7 cellular contexts compared by ENCODE assay signal in the genomic region with DNA sequence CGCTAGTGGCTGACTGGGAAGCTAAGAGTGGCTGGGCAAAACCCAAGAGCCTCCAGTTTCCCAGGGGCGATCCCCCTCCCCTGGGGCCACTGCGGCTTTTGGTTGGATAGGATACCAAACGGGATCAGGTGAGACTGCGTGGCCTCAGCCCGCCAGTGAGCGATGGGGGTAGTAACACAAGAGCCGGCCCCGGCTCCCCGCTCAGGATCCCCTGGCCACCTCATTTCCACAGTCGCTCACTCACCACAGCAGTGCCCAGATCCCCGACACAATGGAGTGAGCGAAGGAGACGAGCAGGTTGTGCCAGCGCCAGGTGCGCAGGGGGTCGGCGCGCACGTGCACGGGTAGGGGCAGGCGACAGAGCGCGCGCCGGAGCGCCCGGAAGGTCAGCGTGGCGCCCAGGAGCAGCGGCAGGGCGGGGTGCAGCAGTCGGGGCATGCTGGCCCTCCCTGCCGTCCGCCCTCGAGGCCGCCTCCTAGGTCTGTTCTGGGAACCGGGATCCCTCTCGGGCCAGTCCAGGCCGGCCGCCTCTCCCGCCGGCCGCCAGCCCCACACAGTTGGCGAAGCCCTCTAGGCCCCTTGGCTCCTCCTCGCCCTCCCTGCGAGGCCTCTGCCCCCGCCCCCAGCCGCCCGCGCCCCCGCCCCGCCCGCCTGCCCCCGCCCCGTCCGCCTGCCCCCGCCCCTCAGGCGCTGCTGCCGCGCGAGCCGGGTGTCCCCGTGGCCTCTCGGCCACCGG. TPM values are rescaled to one million over a fixed set of nuclear protein-coding genes. Genes with fewer than 3 reads are reported as not detected.
DNase-seq lines count a peak whose midpoint lies in the region; FAIRE-seq and TF ChIP-seq lines count a peak whose summit lies in the region.

A gene with protein sequence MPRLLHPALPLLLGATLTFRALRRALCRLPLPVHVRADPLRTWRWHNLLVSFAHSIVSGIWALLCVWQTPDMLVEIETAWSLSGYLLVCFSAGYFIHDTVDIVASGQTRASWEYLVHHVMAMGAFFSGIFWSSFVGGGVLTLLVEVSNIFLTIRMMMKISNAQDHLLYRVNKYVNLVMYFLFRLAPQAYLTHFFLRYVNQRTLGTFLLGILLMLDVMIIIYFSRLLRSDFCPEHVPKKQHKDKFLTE (minus strand): TSS at position 574 of the 736 bp plus-strand sequence. CDS start 136 bp downstream, at position 438.

- no peaks in the 10 kb centered on the region for H3K9me3 Mint-ChIP-seq in activated T-helper 2 cell treated with anti-CD3 and anti-CD28 coated beads, Interferon-gamma antibody, Interleukin-2, Interleukin-4, amounts not matched to agents 10 μg/mL and 5 μg/mL and 100 μg/mL, durations not matched to agents 14 hours and 24 hours and 36 hours
- H3K9me3 Mint-ChIP-seq in neural crest cell: no peaks in the 10 kb centered on the region

- peaks cover 37% of the 10 kb centered on the region for H3K36me3 ChIP-seq in NT2/D1 (ENCODE audit: insufficient read depth, insufficient read length, low read length)

- H3K4me1 ChIP-seq in NT2/D1 (ENCODE audit: insufficient read depth, insufficient read length): peaks cover 5% of the 10 kb centered on the region

- no peaks in the 10 kb centered on the region for H3K9me3 ChIP-seq in NT2/D1 (ENCODE audit: insufficient read depth, low read length)

- H3K4me3 Mint-ChIP-seq in activated T-helper 2 cell treated with anti-CD3 and anti-CD28 coated beads, Interferon-gamma antibody, Interleukin-2, Interleukin-4, amounts not matched to agents 10 μg/mL and 5 μg/mL and 100 μg/mL, durations not matched to agents 14 hours and 24 hours and 36 hours (ENCODE audit: low read depth): peak within 1 kb of the TSS; percentile 97
- peak within 1 kb of the TSS; percentile 100 for H3K4me3 Mint-ChIP-seq in neural crest cell

- H3K9ac ChIP-seq in NT2/D1 (ENCODE audit: insufficient read length, low read depth): peak within 1 kb of the TSS; percentile 96

- H3K27ac Mint-ChIP-seq in activated T-helper 2 cell treated with anti-CD3 and anti-CD28 coated beads, Interferon-gamma antibody, Interleukin-2, Interleukin-4, amounts not matched to agents 10 μg/mL and 5 μg/mL and 100 μg/mL, durations not matched to agents 14 hours and 24 hours and 36 hours: peak within 1 kb of the TSS; percentile 99
- peak within 1 kb of the TSS; percentile 83 for H3K27ac Mint-ChIP-seq in neural crest cell (ENCODE audit: unreplicated experiment)

- peaks cover 49% of the 10 kb centered on the region for H3K36me3 Mint-ChIP-seq in activated T-helper 2 cell treated with anti-CD3 and anti-CD28 coated beads, Interferon-gamma antibody, Interleukin-2, Interleukin-4, amounts not matched to agents 10 μg/mL and 5 μg/mL and 100 μg/mL, durations not matched to agents 14 hours and 24 hours and 36 hours (ENCODE audit: low read depth)
- peaks cover 11% of the 10 kb centered on the region for H3K36me3 Mint-ChIP-seq in neural crest cell (ENCODE audit: low read depth)

- intact Hi-C loops in activated T-helper 2 cell treated with anti-CD3 and anti-CD28 coated beads, Interferon-gamma antibody, Interleukin-2, Interleukin-4, amounts not matched to agents 10 μg/mL and 5 μg/mL and 100 μg/mL, durations not matched to agents 14 hours and 24 hours and 36 hours (cut with micrococcal nuclease): loop anchor here (2.0 to 10.0 kb wide), 5 partner anchors 116 to 859 kb away; a partner anchor contains a TSS

- H3K27me3 Mint-ChIP-seq in activated T-helper 2 cell treated with anti-CD3 and anti-CD28 coated beads, Interferon-gamma antibody, Interleukin-2, Interleukin-4, amounts not matched to agents 10 μg/mL and 5 μg/mL and 100 μg/mL, durations not matched to agents 14 hours and 24 hours and 36 hours (ENCODE audit: low read depth): no peaks in the 10 kb centered on the region
- peaks cover 23% of the 10 kb centered on the region for H3K27me3 Mint-ChIP-seq in neural crest cell (ENCODE audit: low read depth)

- peak within 1 kb of the TSS; percentile 85 for H3K4me3 ChIP-seq in NT2/D1 (ENCODE audit: insufficient read length, low read depth)

- FAIRE-seq in urothelium cell line (lab: Jason Lieb, UNC): no peak

- no peak for TF ChIP-seq CTCF in neural crest cell (conservative IDR thresholded peaks at IDR 0.05)

- peak; percentile 24 for TF ChIP-seq POLR2A in GM10847 (IDR thresholded peaks at IDR 0.05; ENCODE audit: extremely low read depth, insufficient read length)

- DNase-seq in HUDEP-2 (lab: John Stamatoyannopoulos, UW; ENCODE audit: unreplicated experiment in 76 of 76): peak in 69 of 76 experiments; percentile 31 to 90 (median 68)
- no peak for DNase-seq in NT2/D1 (ENCODE audit: low read depth, low spot score)
- DNase-seq in activated T-helper 2 cell treated with anti-CD3 and anti-CD28 coated beads, Interferon-gamma antibody, Interleukin-2, Interleukin-4, amounts not matched to agents 10 μg/mL and 5 μg/mL and 100 μg/mL, durations not matched to agents 14 hours and 24 hours and 36 hours (ENCODE audit: low spot score): no peak
- DNase-seq in fibroblast of gingiva (ENCODE audit: low read depth): peak; percentile 89
- DNase-seq in neural crest cell (ENCODE audit: low read depth, low spot score): peak; percentile 67
- DNase-seq in urothelium cell line (ENCODE audit: low spot score): peak; percentile 88

- no peaks in the 10 kb centered on the region for H3K27me3 ChIP-seq in NT2/D1 (ENCODE audit: insufficient read depth, insufficient read length)

- H3K4me1 Mint-ChIP-seq in activated T-helper 2 cell treated with anti-CD3 and anti-CD28 coated beads, Interferon-gamma antibody, Interleukin-2, Interleukin-4, amounts not matched to agents 10 μg/mL and 5 μg/mL and 100 μg/mL, durations not matched to agents 14 hours and 24 hours and 36 hours (ENCODE audit: low read depth): peaks cover 49% of the 10 kb centered on the region
- H3K4me1 Mint-ChIP-seq in neural crest cell: peaks cover 70% of the 10 kb centered on the region

RNA-seq across cellular contexts. Expression of the gene that starts here (rescaled TPM):
- 8.0 and 8.2 TPM in 2 replicates for total RNA-seq in activated T-helper 2 cell treated with anti-CD3 and anti-CD28 coated beads, Interferon-gamma antibody, Interleukin-2, Interleukin-4, amounts not matched to agents 10 μg/mL and 5 μg/mL and 100 μg/mL, durations not matched to agents 14 hours and 24 hours and 36 hours
- 6.1 and 6.3 TPM in 2 replicates for total RNA-seq in neural crest cell

Comparison
In these comparisons a context has a peak if more than half of its experiments do, and no peak if none do; other contexts are left out.
1. DNase-seq: peak in HUDEP-2 (69 of 76), fibroblast of gingiva (single experiment), neural crest cell (single experiment) and urothelium cell line (single experiment); none in NT2/D1 (single experiment) and activated T-helper 2 cell treated with anti-CD3 and anti-CD28 coated beads, Interferon-gamma antibody, Interleukin-2, Interleukin-4, amounts not matched to agents 10 μg/mL and 5 μg/mL and 100 μg/mL, durations not matched to agents 14 hours and 24 hours and 36 hours (single experiment).